11 cellular contexts compared by ENCODE assay signal in genomic region chr9:128091144-128091543, GRCh38. TPM values are rescaled to one million over a fixed set of nuclear protein-coding genes. Genes with fewer than 3 reads are reported as not detected.
DNase-seq lines count a peak whose midpoint lies in the region; ATAC-seq and TF ChIP-seq lines count a peak whose summit lies in the region.
"Had no signal": no experiment of that assay in that cellular context is flagged by ENCODE, and none has a peak within 500 bp of the region (broad histone marks: within the 10 kb centered on the region; RNA-seq: fewer than 3 reads in every experiment).

No MANE protein-coding gene starts in this region.

- no CpG with 5 or more reads among the region's 13 CpGs for WGBS in H9 (ENCODE audit: extremely low coverage, insufficient read length, low lambda C conversion rate)

- H3K27me3 ChIP-seq in H9 (ENCODE audit: insufficient read depth, low read length) (no peaks in the 10 kb centered on the region), iPS-20b (ENCODE audit: insufficient read depth, low read length) (no peaks in the 10 kb centered on the region), subcutaneous abdominal adipose tissue (ENCODE audit: control insufficient read depth in 5 of 5, insufficient read depth in 4 of 5, low read length in 5 of 5) (no peaks in the 10 kb centered on the region)

- POLR2A ChIA-PET in activated CD4-positive, alpha-beta memory T cell treated with anti-CD3 and anti-CD28 coated beads for 36 hours (lab: Charles Lee): interaction anchor here (1.0 kb wide), 1 partner anchor 23 kb away, joined by 3 read pairs; the partner anchor contains the start of gene SLC25A25

- H3K56ac ChIP-seq in H9 (ENCODE audit: insufficient read length, low read depth, low read length): no peak overlapping the region

- no peak overlapping the region for H2BK20ac ChIP-seq in H9 (ENCODE audit: low read depth, low read length, poor library complexity, severe bottlenecking)

- H4K8ac ChIP-seq in H9 (replicated peaks; ENCODE audit: insufficient read length, low read depth, low read length): no peak overlapping the region

- H3K4me1 ChIP-seq in H9 (ENCODE audit: insufficient read depth, low read length) (no peaks in the 10 kb centered on the region), iPS-20b (ENCODE audit: insufficient read depth, low read length) (peaks cover 5% of the 10 kb centered on the region; the same call in 1 of the 2 replicates), subcutaneous abdominal adipose tissue (ENCODE audit: control insufficient read depth in 5 of 5, insufficient read depth in 5 of 5, low read length in 5 of 5) (peaks cover 20 to 45% (median 34%) of the 10 kb centered on the region in 5 donors)

- H3K27me3 Mint-ChIP-seq in H9 (ENCODE audit: low read depth): no peaks in the 10 kb centered on the region
- no peaks in the 10 kb centered on the region for H3K27me3 Mint-ChIP-seq in activated CD4-positive, alpha-beta memory T cell treated with anti-CD3 and anti-CD28 coated beads for 36 hours

- H3K36me3 Mint-ChIP-seq in H9 (ENCODE audit: insufficient read depth in 1 of 3, low read depth in 3 of 3): peaks cover 0 to 3% (median 0%) of the 10 kb centered on the region in 3 experiments; a peak in 2 of 7 replicates
- peaks cover 8% of the 10 kb centered on the region for H3K36me3 Mint-ChIP-seq in activated CD4-positive, alpha-beta memory T cell treated with anti-CD3 and anti-CD28 coated beads for 36 hours

- H3K14ac ChIP-seq in H9 (ENCODE audit: insufficient read depth, low read length): no peak overlapping the region; the same call in 1 of the 2 replicates

- peaks cover 8% of the 10 kb centered on the region for H3K79me1 ChIP-seq in H9 (ENCODE audit: insufficient read depth, low read depth, low read length, poor library complexity, severe bottlenecking)

- no peaks in the 10 kb centered on the region for H4K20me1 ChIP-seq in H9 (ENCODE audit: control insufficient read depth, insufficient read depth, insufficient read length)

- H3K23ac ChIP-seq in H9 (ENCODE audit: insufficient read length, low read depth, low read length): no peak overlapping the region

- H2BK15ac ChIP-seq in H9 (ENCODE audit: low read depth, low read length): no peak overlapping the region

- no peak for TF ChIP-seq CTCF in H9 (conservative IDR thresholded peaks at IDR 0.05)

- H4K5ac ChIP-seq in H9 (ENCODE audit: insufficient read length, low read depth, low read length): no peak overlapping the region

- intact Hi-C loops in activated CD4-positive, alpha-beta memory T cell treated with anti-CD3 and anti-CD28 coated beads for 36 hours (cut with micrococcal nuclease): loop anchor here (5.0 kb wide), 1 partner anchor 36 kb away; the partner anchor contains the start of gene PTGES2

- no peak overlapping the region for H2AK5ac ChIP-seq in H9 (ENCODE audit: insufficient read length, low read length)

- H2BK120ac ChIP-seq in H9 (ENCODE audit: low read depth, low read length, poor library complexity, severe bottlenecking): no peak overlapping the region

- H4K91ac ChIP-seq in H9 (ENCODE audit: insufficient read length, low read depth, low read length): no peak overlapping the region

- no peak overlapping the region for H3K18ac ChIP-seq in H9 (ENCODE audit: insufficient read length, low read depth, low read length)

- H3K9ac ChIP-seq in H9 (ENCODE audit: extremely low read depth, insufficient read length, low read length) (no peak overlapping the region), iPS-20b (ENCODE audit: low read depth, low read length) (peak overlapping the region; percentile 53; the same call in 1 of the 2 replicates), subcutaneous abdominal adipose tissue (ENCODE audit: low read length in 5 of 5) (no peak overlapping the region)

- H2AFZ ChIP-seq in H9 (ENCODE audit: low read length): no peak overlapping the region

- H3K4me2 ChIP-seq in H9 (ENCODE audit: insufficient read depth, insufficient read length, low read length): no peak overlapping the region

- H3K27ac ChIP-seq in H9 (ENCODE audit: insufficient read length, low read depth, low read length): no peak overlapping the region
- peak overlapping the region; percentile 21 for H3K27ac ChIP-seq in iPS-20b (ENCODE audit: low read length)
- no peak overlapping the region for H3K27ac ChIP-seq in subcutaneous abdominal adipose tissue (ENCODE audit: low read depth, low read length)

- H3K4me1 Mint-ChIP-seq in H9: peaks cover 16 to 22% of the 10 kb centered on the region in 2 experiments
- H3K4me1 Mint-ChIP-seq in activated CD4-positive, alpha-beta memory T cell treated with anti-CD3 and anti-CD28 coated beads for 36 hours (ENCODE audit: low read depth): peaks cover 72% of the 10 kb centered on the region

- H3K27ac Mint-ChIP-seq in H9: peak overlapping the region; percentile 53 to 68 (median 57); a peak in 4 of 7 replicates
- no peak overlapping the region for H3K27ac Mint-ChIP-seq in activated CD4-positive, alpha-beta memory T cell treated with anti-CD3 and anti-CD28 coated beads for 36 hours

- H3K79me2 ChIP-seq in H9 (ENCODE audit: insufficient read depth, low read length): no peaks in the 10 kb centered on the region; the same call in 1 of the 2 replicates

- H3K9me3 Mint-ChIP-seq in H9: no peaks in the 10 kb centered on the region
- H3K9me3 Mint-ChIP-seq in activated CD4-positive, alpha-beta memory T cell treated with anti-CD3 and anti-CD28 coated beads for 36 hours: no peaks in the 10 kb centered on the region

- DNase-seq in H9 (peak; percentile 91), amygdala (lab: John Stamatoyannopoulos, UW) (peak in 55 of 56 donors; percentile 18 to 93 (median 79))
- no peak for DNase-seq in activated CD4-positive, alpha-beta memory T cell treated with anti-CD3 and anti-CD28 coated beads for 36 hours
- DNase-seq: stimulated activated CD8-positive, alpha-beta memory T cell treated with anti-CD3 and anti-CD28 coated beads, Interleukin-4, amount 100 ng/mL, for 48 hours had no signal

- ATAC-seq in HG02763 (IDR thresholded peaks at IDR 0.05; ENCODE audit: unreplicated experiment) (no peak), HG03159 (IDR thresholded peaks at IDR 0.05; ENCODE audit: unreplicated experiment) (no peak), HG03045 (IDR thresholded peaks at IDR 0.05; ENCODE audit: unreplicated experiment) (no peak)

- H3K4me3 ChIP-seq in iPS-20b (ENCODE audit: low read length): peak overlapping the region; percentile 38; the same call in 1 of the 2 replicates
- peak overlapping the region in 3 of 5 donors; percentile 18 to 36 (median 22) for H3K4me3 ChIP-seq in subcutaneous abdominal adipose tissue (ENCODE audit: low read depth in 1 of 5, low read length in 5 of 5)

- H3K36me3 ChIP-seq in iPS-20b (ENCODE audit: insufficient read depth, low read depth, low read length): no peaks in the 10 kb centered on the region; the same call in 1 of the 2 replicates
- H3K36me3 ChIP-seq in subcutaneous abdominal adipose tissue (ENCODE audit: control insufficient read depth in 5 of 5, insufficient read depth in 5 of 5, low read length in 5 of 5): peaks cover 0 to 3% (median 0%) of the 10 kb centered on the region in 5 donors

- no peaks in the 10 kb centered on the region for H3K9me3 ChIP-seq in H9 (ENCODE audit: control insufficient read depth, low read depth, low read length)
- H3K9me3 ChIP-seq in iPS-20b (ENCODE audit: insufficient read depth, low read depth, low read length): no peaks in the 10 kb centered on the region
- H3K9me3 ChIP-seq in subcutaneous abdominal adipose tissue (ENCODE audit: control insufficient read depth in 5 of 5, low read length in 5 of 5): no peaks in the 10 kb centered on the region

- no peak overlapping the region for H3T11ph ChIP-seq in H9 (ENCODE audit: low read length)

- no peak overlapping the region for H2BK12ac ChIP-seq in H9 (ENCODE audit: insufficient read length, low read depth, low read length)

- H3K4ac ChIP-seq in H9 (ENCODE audit: low read depth, low read length): no peak overlapping the region

- H2BK5ac ChIP-seq in H9 (ENCODE audit: insufficient read length, low read length): no peak overlapping the region

- H3K4me3 Mint-ChIP-seq in H9: peak overlapping the region in 1 of 2 experiments; percentile 40; a peak in 4 of 5 replicates
- H3K4me3 Mint-ChIP-seq in activated CD4-positive, alpha-beta memory T cell treated with anti-CD3 and anti-CD28 coated beads for 36 hours: no peak overlapping the region

- no peaks in the 10 kb centered on the region for H3K23me2 ChIP-seq in H9 (ENCODE audit: insufficient read length, low read depth, low read length, poor library complexity, severe bottlenecking)

- CTCF ChIA-PET in activated CD4-positive, alpha-beta memory T cell treated with anti-CD3 and anti-CD28 coated beads for 36 hours (lab: Charles Lee): interaction anchor here (0.7 to 5.4 kb wide), 4 partner anchors 13 to 148 kb away, joined by 3 to 33 read pairs (median 13); no protein-coding TSS in a partner anchor

RNA-seq across cellular contexts. Expression of gene SLC25A25, which starts 23.1 kb away (rescaled TPM):
- total RNA-seq in H9 (2021): 16.0 and 16.9 TPM in 2 replicates
- total RNA-seq in activated CD4-positive, alpha-beta memory T cell treated with anti-CD3 and anti-CD28 coated beads for 36 hours: 10 to 100 TPM; 17.1 to 17.3 TPM

RNA-seq across cellular contexts. Expression of gene NAIF1, which starts 24.0 kb away (rescaled TPM):
- 6.3 TPM in 2 replicates for total RNA-seq in H9 (2021)
- 10 to 100 TPM; 10.2 to 14.5 TPM for total RNA-seq in activated CD4-positive, alpha-beta memory T cell treated with anti-CD3 and anti-CD28 coated beads for 36 hours

RNA-seq across cellular contexts. Expression of gene PTGES2, which starts 36.4 kb away (rescaled TPM):
- 60.4 and 63.9 TPM in 2 replicates for total RNA-seq in H9 (2021)
- 10 to 100 TPM; 43.4 to 43.6 TPM for total RNA-seq in activated CD4-positive, alpha-beta memory T cell treated with anti-CD3 and anti-CD28 coated beads for 36 hours

RNA-seq across cellular contexts. Expression of gene LCN2, which starts 58.1 kb away (rescaled TPM):
- not detected in 2 replicates for total RNA-seq in H9 (2021)
- not detected for total RNA-seq in activated CD4-positive, alpha-beta memory T cell treated with anti-CD3 and anti-CD28 coated beads for 36 hours
- total RNA-seq: glomerular endothelial cell; T-helper 1 cell treated with Interleukin-12 subunit alpha and Interleukin-12 subunit beta and Interleukin-4 antibody, amounts not matched to agents 30 ng/mL and 1 ng/mL, for 36 hours had no signal
